In the genomic region with DNA sequence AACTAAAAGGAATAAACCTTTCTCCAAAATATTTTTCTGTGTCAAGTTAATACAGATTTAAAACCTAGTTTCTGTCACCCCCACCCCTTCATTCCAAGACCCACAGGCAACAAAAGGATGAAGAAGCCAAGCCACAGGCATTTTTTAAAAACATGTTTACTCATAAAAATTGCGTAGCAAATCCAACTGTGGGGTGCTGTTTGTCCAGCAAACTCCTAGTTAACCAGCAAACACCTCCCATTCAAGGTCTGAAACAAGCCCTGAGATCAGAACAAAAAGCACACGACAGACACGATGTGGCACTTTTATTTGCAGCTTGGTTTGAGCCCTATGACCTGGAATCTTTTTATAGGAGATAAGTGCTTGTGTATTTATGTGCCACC, we compare ENCODE assay signal across 1 cellular context.
TF ChIP-seq lines count a peak whose summit lies in the region.

No MANE protein-coding gene starts in this region.

TF ChIP-seq in A549, 52 proteins besides CTCF, POLR2A, EP300 and RAD21 (continued from another document):
- TF ChIP-seq, protein P1, sequence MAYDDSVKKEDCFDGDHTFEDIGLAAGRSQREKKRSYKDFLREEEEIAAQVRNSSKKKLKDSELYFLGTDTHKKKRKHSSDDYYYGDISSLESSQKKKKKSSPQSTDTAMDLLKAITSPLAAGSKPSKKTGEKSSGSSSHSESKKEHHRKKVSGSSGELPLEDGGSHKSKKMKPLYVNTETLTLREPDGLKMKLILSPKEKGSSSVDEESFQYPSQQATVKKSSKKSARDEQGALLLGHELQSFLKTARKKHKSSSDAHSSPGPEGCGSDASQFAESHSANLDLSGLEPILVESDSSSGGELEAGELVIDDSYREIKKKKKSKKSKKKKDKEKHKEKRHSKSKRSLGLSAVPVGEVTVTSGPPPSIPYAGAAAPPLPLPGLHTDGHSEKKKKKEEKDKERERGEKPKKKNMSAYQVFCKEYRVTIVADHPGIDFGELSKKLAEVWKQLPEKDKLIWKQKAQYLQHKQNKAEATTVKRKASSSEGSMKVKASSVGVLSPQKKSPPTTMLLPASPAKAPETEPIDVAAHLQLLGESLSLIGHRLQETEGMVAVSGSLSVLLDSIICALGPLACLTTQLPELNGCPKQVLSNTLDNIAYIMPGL (CRISPR knock-in tag; IDR thresholded peaks at IDR 0.05; ENCODE audit: borderline replicate concordance), result no peak
- no peak for TF ChIP-seq RCOR1 (IDR thresholded peaks at IDR 0.05; ENCODE audit: low read depth, low read length)
- TF ChIP-seq, protein P2, sequence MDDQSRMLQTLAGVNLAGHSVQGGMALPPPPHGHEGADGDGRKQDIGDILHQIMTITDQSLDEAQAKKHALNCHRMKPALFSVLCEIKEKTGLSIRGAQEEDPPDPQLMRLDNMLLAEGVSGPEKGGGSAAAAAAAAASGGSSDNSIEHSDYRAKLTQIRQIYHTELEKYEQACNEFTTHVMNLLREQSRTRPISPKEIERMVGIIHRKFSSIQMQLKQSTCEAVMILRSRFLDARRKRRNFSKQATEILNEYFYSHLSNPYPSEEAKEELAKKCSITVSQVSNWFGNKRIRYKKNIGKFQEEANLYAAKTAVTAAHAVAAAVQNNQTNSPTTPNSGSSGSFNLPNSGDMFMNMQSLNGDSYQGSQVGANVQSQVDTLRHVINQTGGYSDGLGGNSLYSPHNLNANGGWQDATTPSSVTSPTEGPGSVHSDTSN (IDR thresholded peaks at IDR 0.05), result no peak
- TF ChIP-seq, protein P3, sequence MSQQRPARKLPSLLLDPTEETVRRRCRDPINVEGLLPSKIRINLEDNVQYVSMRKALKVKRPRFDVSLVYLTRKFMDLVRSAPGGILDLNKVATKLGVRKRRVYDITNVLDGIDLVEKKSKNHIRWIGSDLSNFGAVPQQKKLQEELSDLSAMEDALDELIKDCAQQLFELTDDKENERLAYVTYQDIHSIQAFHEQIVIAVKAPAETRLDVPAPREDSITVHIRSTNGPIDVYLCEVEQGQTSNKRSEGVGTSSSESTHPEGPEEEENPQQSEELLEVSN (IDR thresholded peaks at IDR 0.05; ENCODE audit: borderline replicate concordance, low read depth), result no peak
- TF ChIP-seq CHD4 (IDR thresholded peaks at IDR 0.05; ENCODE audit: borderline replicate concordance), result no peak
- TF ChIP-seq TP53 (CRISPR knock-in tag; IDR thresholded peaks at IDR 0.05), result no peak
- no peak for TF ChIP-seq CHD2 (IDR thresholded peaks at IDR 0.05; ENCODE audit: low read length, partially characterized antibody)
TF ChIP-seq in A549: peak in this region for 0.
